ENCODE assay signal across 23 cellular contexts in genomic region chr11:13380731-13381130, GRCh38.
"Had no signal": no experiment of that assay in that cellular context is flagged by ENCODE, and none has a peak within 500 bp of the region (broad histone marks: within the 10 kb centered on the region; RNA-seq: fewer than 3 reads in every experiment).

No MANE protein-coding gene starts in this region.

- H3K9me3 ChIP-seq: colonic mucosa, esophagus squamous epithelium, gastroesophageal sphincter, left lung, lower lobe of right lung, pancreas, testis, transverse colon had no signal

- H3K9me3 Mint-ChIP-seq: neural crest cell; stimulated activated memory B cell treated with anti-CD40 and anti-IgM and Interleukin-4, amounts not matched to agents 10 μg/mL and 1 μg/mL and 100 μg/mL, for 72 hours; stimulated activated naive CD8-positive, alpha-beta T cell treated with anti-CD3 and anti-CD28 coated beads, Interleukin-15, Interleukin-2, amounts not matched to agents 100 ng/mL and 50 ng/mL, for 24 hours had no signal

- H3K27ac Mint-ChIP-seq: progenitor cell of endocrine pancreas; stimulated activated memory B cell treated with anti-CD40 and anti-IgM and Interleukin-4, amounts not matched to agents 10 μg/mL and 1 μg/mL and 100 μg/mL, for 72 hours had no signal

- ATAC-seq: gastroesophageal sphincter; left lung; lower lobe of right lung; pancreas; right cardiac atrium; stimulated activated memory B cell treated with anti-CD40 and anti-IgM and Interleukin-4, amounts not matched to agents 10 μg/mL and 1 μg/mL and 100 μg/mL, for 72 hours had no signal

- H3K36me3 ChIP-seq: colonic mucosa had no signal

- H3K27me3 ChIP-seq: colonic mucosa, esophagus squamous epithelium, gastroesophageal sphincter, left lung, pancreas, testis, transverse colon had no signal

- DNase-seq: colonic mucosa; dermis blood vessel endothelial cell; esophagus squamous epithelium; foreskin fibroblast; glutamatergic neuron; left lung; lower lobe of right lung; mesenchymal stem cell; midbrain; nucleus accumbens; pancreas; right cardiac atrium; stimulated activated CD4-positive, alpha-beta T cell treated with anti-CD3 and anti-CD28 coated beads, Interleukin-4, amount 100 ng/mL, for 1 hour; stimulated activated CD8-positive, alpha-beta memory T cell treated with anti-CD3 and anti-CD28 coated beads, Interleukin-4, amount 100 ng/mL, for 48 hours; testis; transverse colon had no signal

- H3K4me2 ChIP-seq: smooth muscle cell had no signal

- H3K27me3 Mint-ChIP-seq: progenitor cell of endocrine pancreas; stimulated activated memory B cell treated with anti-CD40 and anti-IgM and Interleukin-4, amounts not matched to agents 10 μg/mL and 1 μg/mL and 100 μg/mL, for 72 hours; stimulated activated naive CD8-positive, alpha-beta T cell treated with anti-CD3 and anti-CD28 coated beads, Interleukin-15, Interleukin-2, amounts not matched to agents 100 ng/mL and 50 ng/mL, for 24 hours had no signal

- H3K4me1 ChIP-seq: colonic mucosa, esophagus squamous epithelium, left lung, lower lobe of right lung, pancreas, testis had no signal

- H3K4me3 Mint-ChIP-seq: neural crest cell; stimulated activated memory B cell treated with anti-CD40 and anti-IgM and Interleukin-4, amounts not matched to agents 10 μg/mL and 1 μg/mL and 100 μg/mL, for 72 hours; stimulated activated naive CD8-positive, alpha-beta T cell treated with anti-CD3 and anti-CD28 coated beads, Interleukin-15, Interleukin-2, amounts not matched to agents 100 ng/mL and 50 ng/mL, for 24 hours had no signal

- FAIRE-seq: keratinocyte, pancreas had no signal

- H3K27ac ChIP-seq: colonic mucosa, esophagus squamous epithelium, gastroesophageal sphincter, left lung, lower lobe of right lung, pancreas, testis, transverse colon had no signal

- H3K4me1 Mint-ChIP-seq: neural crest cell; stimulated activated memory B cell treated with anti-CD40 and anti-IgM and Interleukin-4, amounts not matched to agents 10 μg/mL and 1 μg/mL and 100 μg/mL, for 72 hours had no signal

- H3K4me3 ChIP-seq: colonic mucosa, esophagus squamous epithelium, gastroesophageal sphincter, left lung, lower lobe of right lung, pancreas, smooth muscle cell, testis, transverse colon had no signal
